Comparison of ENCODE assay signal across 20 cellular contexts in the genomic region with DNA sequence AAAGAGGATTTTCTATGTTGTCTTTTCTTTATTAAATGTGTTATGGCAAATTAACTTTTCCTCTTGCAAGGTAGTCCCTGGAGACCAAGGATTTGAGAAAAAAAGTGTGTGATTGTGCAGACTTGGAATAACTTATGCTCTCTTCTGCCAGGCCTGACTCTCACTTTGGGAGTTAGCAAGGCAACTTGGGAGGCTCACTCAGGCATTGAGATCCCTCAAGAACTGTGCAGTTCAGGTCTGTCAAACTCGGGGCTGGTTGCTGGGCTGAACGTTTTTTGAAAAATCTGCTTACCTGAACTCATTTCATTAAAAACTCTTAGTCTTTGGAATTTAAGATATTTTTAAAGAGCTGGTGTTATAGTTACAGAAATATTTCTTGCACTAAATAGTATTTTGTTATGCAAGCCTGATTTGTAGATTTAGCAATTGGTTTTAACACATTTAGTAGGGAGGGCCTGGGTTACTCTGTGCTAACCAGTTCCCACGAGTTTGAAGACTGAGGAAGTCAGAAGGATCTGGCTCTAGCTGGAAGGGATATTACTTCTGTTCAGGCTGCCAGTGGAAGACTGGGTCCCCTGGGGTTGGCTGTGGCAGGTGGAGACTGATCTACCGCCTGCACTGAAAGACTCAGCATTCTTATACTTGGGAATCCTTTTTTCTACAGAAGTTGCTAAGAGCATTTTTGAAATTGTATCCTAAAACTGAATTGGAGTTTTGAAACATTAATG.
"Had no signal": no experiment of that assay in that cellular context is flagged by ENCODE, and none has a peak within 500 bp of the region (broad histone marks: within the 10 kb centered on the region; RNA-seq: fewer than 3 reads in every experiment).

No MANE protein-coding gene starts in this region.

- DNase-seq: activated B cell treated with CpG ODN at 0.5 μM for 24 hours; activated CD4-positive, alpha-beta memory T cell treated with anti-CD3 and anti-CD28 coated beads, Interleukin-2, amount 10 ng/mL, durations not matched to agents 7 days and 5 days; activated CD4-positive, alpha-beta T cell treated with anti-CD3 and anti-CD28 coated beads for 48 hours; activated naive CD4-positive, alpha-beta T cell treated with Interleukin-2 at 50 U/mL for 16 hours; activated naive CD8-positive, alpha-beta T cell treated with anti-CD3 and anti-CD28 coated beads, Interleukin-2, amount 10 ng/mL, durations not matched to agents 7 days and 5 days; activated T-cell treated with anti-CD3 and anti-CD28 coated beads, Interleukin-2, amount 50 U/mL, for 1 hour; amygdala; dorsolateral prefrontal cortex; foreskin keratinocyte; head of caudate nucleus; mammary epithelial cell; naive B cell; right lobe of liver; spleen; stimulated activated naive B cell treated with anti-CD40 and anti-IgM and Interleukin-4, amounts not matched to agents 10 μg/mL and 1 μg/mL and 100 μg/mL, for 72 hours had no signal

- H3K36me3 ChIP-seq: right lobe of liver, spleen, thoracic aorta had no signal

- H3K4me1 ChIP-seq: foreskin keratinocyte, right lobe of liver, spleen had no signal

- H3K4me3 ChIP-seq: dorsolateral prefrontal cortex, right lobe of liver, spleen, thoracic aorta had no signal

- H3K4me1 Mint-ChIP-seq: activated B cell treated with CpG ODN at 0.5 μM for 24 hours; activated CD4-positive, alpha-beta memory T cell treated with anti-CD3 and anti-CD28 coated beads, Interleukin-2, amount 10 ng/mL, durations not matched to agents 7 days and 5 days; activated naive CD8-positive, alpha-beta T cell treated with anti-CD3 and anti-CD28 coated beads, Interleukin-2, amount 10 ng/mL, durations not matched to agents 7 days and 5 days; activated T-helper 17 cell treated with anti-CD3 and anti-CD28 coated beads, Interleukin-2, amount 50 U/mL, for 72 hours; naive B cell; stimulated activated naive B cell treated with anti-CD40 and anti-IgM and Interleukin-4, amounts not matched to agents 10 μg/mL and 1 μg/mL and 100 μg/mL, for 72 hours had no signal

- H3K27me3 Mint-ChIP-seq: activated B cell treated with CpG ODN at 0.5 μM for 24 hours; activated CD4-positive, alpha-beta memory T cell treated with anti-CD3 and anti-CD28 coated beads, Interleukin-2, amount 10 ng/mL, durations not matched to agents 7 days and 5 days had no signal

- FAIRE-seq: keratinocyte, TTC549 had no signal

- H3K9me3 Mint-ChIP-seq: activated CD4-positive, alpha-beta memory T cell treated with anti-CD3 and anti-CD28 coated beads, Interleukin-2, amount 10 ng/mL, durations not matched to agents 7 days and 5 days; activated naive CD8-positive, alpha-beta T cell treated with anti-CD3 and anti-CD28 coated beads, Interleukin-2, amount 10 ng/mL, durations not matched to agents 7 days and 5 days; activated T-helper 17 cell treated with anti-CD3 and anti-CD28 coated beads, Interleukin-2, amount 50 U/mL, for 72 hours; stimulated activated naive B cell treated with anti-CD40 and anti-IgM and Interleukin-4, amounts not matched to agents 10 μg/mL and 1 μg/mL and 100 μg/mL, for 72 hours; T-helper 2 cell treated with Interferon-gamma antibody and Interleukin-4, amounts not matched to agents 5 μg/mL and 100 μg/mL, for 36 hours had no signal

- H3K36me3 Mint-ChIP-seq: activated naive CD8-positive, alpha-beta T cell treated with anti-CD3 and anti-CD28 coated beads, Interleukin-2, amount 10 ng/mL, durations not matched to agents 7 days and 5 days; naive B cell; stimulated activated naive B cell treated with anti-CD40 and anti-IgM and Interleukin-4, amounts not matched to agents 10 μg/mL and 1 μg/mL and 100 μg/mL, for 72 hours had no signal

- H3K27me3 ChIP-seq: foreskin keratinocyte, right lobe of liver, spleen had no signal

- H3K27ac ChIP-seq: dorsolateral prefrontal cortex, foreskin keratinocyte, right lobe of liver, spleen, thoracic aorta had no signal

- H3K9me3 ChIP-seq: right lobe of liver, thoracic aorta had no signal

- ATAC-seq: activated T-helper 17 cell treated with anti-CD3 and anti-CD28 coated beads, Interleukin-2, amount 50 U/mL, for 72 hours; foreskin keratinocyte; right lobe of liver; stimulated activated naive B cell treated with anti-CD40 and anti-IgM and Interleukin-4, amounts not matched to agents 10 μg/mL and 1 μg/mL and 100 μg/mL, for 72 hours had no signal

- H3K4me3 Mint-ChIP-seq: activated B cell treated with CpG ODN at 0.5 μM for 24 hours; activated CD4-positive, alpha-beta memory T cell treated with anti-CD3 and anti-CD28 coated beads, Interleukin-2, amount 10 ng/mL, durations not matched to agents 7 days and 5 days; activated naive CD8-positive, alpha-beta T cell treated with anti-CD3 and anti-CD28 coated beads, Interleukin-2, amount 10 ng/mL, durations not matched to agents 7 days and 5 days; activated T-helper 17 cell treated with anti-CD3 and anti-CD28 coated beads, Interleukin-2, amount 50 U/mL, for 72 hours; naive B cell; stimulated activated naive B cell treated with anti-CD40 and anti-IgM and Interleukin-4, amounts not matched to agents 10 μg/mL and 1 μg/mL and 100 μg/mL, for 72 hours; T-helper 2 cell treated with Interferon-gamma antibody and Interleukin-4, amounts not matched to agents 5 μg/mL and 100 μg/mL, for 36 hours had no signal

- H3K27ac Mint-ChIP-seq: activated B cell treated with CpG ODN at 0.5 μM for 24 hours; activated CD4-positive, alpha-beta memory T cell treated with anti-CD3 and anti-CD28 coated beads, Interleukin-2, amount 10 ng/mL, durations not matched to agents 7 days and 5 days; activated naive CD8-positive, alpha-beta T cell treated with anti-CD3 and anti-CD28 coated beads, Interleukin-2, amount 10 ng/mL, durations not matched to agents 7 days and 5 days; activated T-helper 17 cell treated with anti-CD3 and anti-CD28 coated beads, Interleukin-2, amount 50 U/mL, for 72 hours; naive B cell; stimulated activated naive B cell treated with anti-CD40 and anti-IgM and Interleukin-4, amounts not matched to agents 10 μg/mL and 1 μg/mL and 100 μg/mL, for 72 hours; T-helper 2 cell treated with Interferon-gamma antibody and Interleukin-4, amounts not matched to agents 5 μg/mL and 100 μg/mL, for 36 hours had no signal
